ENCODE assay signal across 21 cellular contexts in the genomic region with DNA sequence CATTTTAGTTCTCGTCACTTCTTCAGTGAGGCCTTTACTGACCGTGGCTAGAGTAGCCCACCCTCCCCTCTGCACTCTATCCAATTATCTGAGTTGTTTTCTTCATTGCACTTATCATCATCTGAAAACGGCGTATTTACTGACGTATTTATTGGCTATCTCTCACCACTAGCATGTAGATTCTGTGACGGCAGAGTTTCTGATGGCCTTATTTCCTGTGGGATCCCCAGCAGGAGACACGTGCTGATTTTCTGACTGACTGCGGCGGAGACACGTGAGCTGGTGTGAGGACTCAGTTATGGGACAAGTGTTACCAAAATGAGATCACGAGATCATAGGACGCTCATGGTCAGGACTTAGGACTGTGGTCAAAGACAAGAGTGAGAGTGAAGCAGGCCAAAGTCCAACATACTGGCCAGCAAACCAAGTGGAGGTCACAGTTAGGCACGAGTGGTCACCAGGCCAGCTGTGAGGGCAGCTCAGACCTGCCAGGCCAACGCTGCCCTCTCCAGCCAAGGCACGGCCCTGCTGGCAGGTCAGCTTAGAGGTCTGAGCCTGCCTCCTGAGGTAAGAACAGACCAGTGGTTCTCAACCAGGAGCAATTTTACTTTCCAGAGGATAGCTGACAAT.
"Had no signal": no experiment of that assay in that cellular context is flagged by ENCODE, and none has a peak within 500 bp of the region (broad histone marks: within the 10 kb centered on the region; RNA-seq: fewer than 3 reads in every experiment).

No MANE protein-coding gene starts in this region.

- H3K27ac Mint-ChIP-seq: dendritic cell treated with granulocyte-macrophage colony-stimulating factor and Interleukin-4, amounts not matched to agents 40 ng/mL and 50 ng/mL, for 4 days; effector memory CD8-positive, alpha-beta T cell; naive B cell; nephron had no signal

- H3K4me3 Mint-ChIP-seq: dendritic cell treated with granulocyte-macrophage colony-stimulating factor and Interleukin-4, amounts not matched to agents 40 ng/mL and 50 ng/mL, for 4 days; effector memory CD8-positive, alpha-beta T cell; naive B cell; nephron had no signal

- H3K36me3 ChIP-seq: neutrophil, sigmoid colon, stomach, thoracic aorta, transverse colon had no signal

- H3K27ac ChIP-seq: foreskin keratinocyte, neutrophil, sigmoid colon, skin epidermis, stomach, thoracic aorta, transverse colon had no signal

- H3K4me1 Mint-ChIP-seq: nephron had no signal

- FAIRE-seq: colon, kidney had no signal

- ATAC-seq: effector memory CD8-positive, alpha-beta T cell; foreskin keratinocyte; left cardiac atrium; left ventricle myocardium superior had no signal

- DNase-seq: effector memory CD8-positive, alpha-beta T cell; foreskin keratinocyte; kidney; left cardiac atrium; left ventricle myocardium superior; mesendoderm; naive B cell; posterior cingulate gyrus; sigmoid colon; stimulated activated CD4-positive, alpha-beta T cell treated with anti-CD3 and anti-CD28 coated beads, Interleukin-2, amount 100 ng/mL, for 24 hours; stimulated activated CD4-positive, alpha-beta T cell treated with anti-CD3 and anti-CD28 coated beads, Interleukin-4, amount 100 ng/mL, for 4 hours; stimulated activated naive CD4-positive, alpha-beta T cell; stomach; substantia nigra; transverse colon had no signal

- H3K4me3 ChIP-seq: sigmoid colon, skin epidermis, stomach, thoracic aorta, transverse colon had no signal

- H3K27me3 ChIP-seq: neutrophil had no signal

- H3K4me1 ChIP-seq: foreskin keratinocyte, sigmoid colon, stomach, transverse colon had no signal

- H3K9me3 ChIP-seq: neutrophil, thoracic aorta, transverse colon had no signal
